In genomic region chr6:52183131-52183530, GRCh38 we compare ENCODE assay signal across 1 cellular context.
TF ChIP-seq lines count a peak whose summit lies in the region.

No MANE protein-coding gene starts in this region.

TF ChIP-seq in WTC11, 78 proteins besides CTCF, POLR2A, EP300 and RAD21 (continued from another document):
- TF ChIP-seq ZNF512 (CRISPR knock-in tag; IDR thresholded peaks at IDR 0.05; ENCODE audit: borderline replicate concordance) (no peak), GRHL2 (CRISPR knock-in tag; IDR thresholded peaks at IDR 0.05; ENCODE audit: insufficient replicate concordance, severe bottlenecking) (no peak), CDX4 (CRISPR knock-in tag; IDR thresholded peaks at IDR 0.05; ENCODE audit: borderline replicate concordance) (no peak), E2F5 (CRISPR knock-in tag; IDR thresholded peaks at IDR 0.05) (no peak)
